In the genomic region with DNA sequence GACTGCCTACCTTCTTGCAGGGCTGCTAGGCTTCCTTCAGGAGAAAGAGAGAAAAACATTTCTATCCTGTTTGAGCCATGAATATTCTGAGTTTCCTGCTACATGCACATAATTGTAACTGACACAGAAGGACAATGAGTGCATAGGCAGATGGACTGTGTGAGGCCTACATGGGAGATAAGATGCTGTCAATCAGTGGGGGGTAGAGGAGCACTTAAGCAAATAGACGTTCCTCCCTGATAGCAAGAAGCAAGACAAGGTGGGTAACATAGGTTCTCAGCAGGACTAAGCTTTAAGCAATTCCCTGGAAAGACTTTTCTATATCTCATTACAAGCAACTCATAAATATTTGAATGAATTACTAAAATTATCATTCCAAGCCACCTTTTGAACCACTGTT, we compare ENCODE assay signal across 1 cellular context.
TF ChIP-seq lines count a peak whose summit lies in the region.

No MANE protein-coding gene starts in this region.

TF ChIP-seq in K562, 482 proteins besides CTCF, POLR2A, EP300 and RAD21 (continues in another document):
- TF ChIP-seq, protein P1, sequence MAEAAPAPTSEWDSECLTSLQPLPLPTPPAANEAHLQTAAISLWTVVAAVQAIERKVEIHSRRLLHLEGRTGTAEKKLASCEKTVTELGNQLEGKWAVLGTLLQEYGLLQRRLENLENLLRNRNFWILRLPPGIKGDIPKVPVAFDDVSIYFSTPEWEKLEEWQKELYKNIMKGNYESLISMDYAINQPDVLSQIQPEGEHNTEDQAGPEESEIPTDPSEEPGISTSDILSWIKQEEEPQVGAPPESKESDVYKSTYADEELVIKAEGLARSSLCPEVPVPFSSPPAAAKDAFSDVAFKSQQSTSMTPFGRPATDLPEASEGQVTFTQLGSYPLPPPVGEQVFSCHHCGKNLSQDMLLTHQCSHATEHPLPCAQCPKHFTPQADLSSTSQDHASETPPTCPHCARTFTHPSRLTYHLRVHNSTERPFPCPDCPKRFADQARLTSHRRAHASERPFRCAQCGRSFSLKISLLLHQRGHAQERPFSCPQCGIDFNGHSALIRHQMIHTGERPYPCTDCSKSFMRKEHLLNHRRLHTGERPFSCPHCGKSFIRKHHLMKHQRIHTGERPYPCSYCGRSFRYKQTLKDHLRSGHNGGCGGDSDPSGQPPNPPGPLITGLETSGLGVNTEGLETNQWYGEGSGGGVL (CRISPR knock-in tag; IDR thresholded peaks at IDR 0.05): no peak
- TF ChIP-seq ZZZ3 (IDR thresholded peaks at IDR 0.05) (no peak), TCFL5 (CRISPR knock-in tag; conservative IDR thresholded peaks at IDR 0.05) (no peak), SMAD3 (CRISPR knock-in tag; conservative IDR thresholded peaks at IDR 0.05) (no peak), TCF3 (CRISPR knock-in tag; IDR thresholded peaks at IDR 0.05) (peak; percentile 32; the same call in 1 of the 2 replicates), FOXJ3 (CRISPR knock-in tag; IDR thresholded peaks at IDR 0.05) (no peak), CBFA2T3 (IDR thresholded peaks at IDR 0.05) (peak; percentile 68), KLF10 (CRISPR knock-in tag; IDR thresholded peaks at IDR 0.05) (no peak), MEIS2 (IDR thresholded peaks at IDR 0.05; ENCODE audit: partially characterized antibody) (peak; percentile 78), ARID1B (IDR thresholded peaks at IDR 0.05) (peak; percentile 35; the same call in 1 of the 2 replicates), RBFOX2 (IDR thresholded peaks at IDR 0.05; ENCODE audit: low read depth, low read length) (no peak), CTBP1 (IDR thresholded peaks at IDR 0.05; ENCODE audit: borderline replicate concordance) (peak; percentile 78), ELF1 (tag; IDR thresholded peaks at IDR 0.05) (no peak), KDM1A (IDR thresholded peaks at IDR 0.05) (no peak), MCM3 (IDR thresholded peaks at IDR 0.05) (no peak), ATF7 (IDR thresholded peaks at IDR 0.05) (no peak), ZNF830 (CRISPR knock-in tag; IDR thresholded peaks at IDR 0.05) (no peak)
- TF ChIP-seq, protein P2, sequence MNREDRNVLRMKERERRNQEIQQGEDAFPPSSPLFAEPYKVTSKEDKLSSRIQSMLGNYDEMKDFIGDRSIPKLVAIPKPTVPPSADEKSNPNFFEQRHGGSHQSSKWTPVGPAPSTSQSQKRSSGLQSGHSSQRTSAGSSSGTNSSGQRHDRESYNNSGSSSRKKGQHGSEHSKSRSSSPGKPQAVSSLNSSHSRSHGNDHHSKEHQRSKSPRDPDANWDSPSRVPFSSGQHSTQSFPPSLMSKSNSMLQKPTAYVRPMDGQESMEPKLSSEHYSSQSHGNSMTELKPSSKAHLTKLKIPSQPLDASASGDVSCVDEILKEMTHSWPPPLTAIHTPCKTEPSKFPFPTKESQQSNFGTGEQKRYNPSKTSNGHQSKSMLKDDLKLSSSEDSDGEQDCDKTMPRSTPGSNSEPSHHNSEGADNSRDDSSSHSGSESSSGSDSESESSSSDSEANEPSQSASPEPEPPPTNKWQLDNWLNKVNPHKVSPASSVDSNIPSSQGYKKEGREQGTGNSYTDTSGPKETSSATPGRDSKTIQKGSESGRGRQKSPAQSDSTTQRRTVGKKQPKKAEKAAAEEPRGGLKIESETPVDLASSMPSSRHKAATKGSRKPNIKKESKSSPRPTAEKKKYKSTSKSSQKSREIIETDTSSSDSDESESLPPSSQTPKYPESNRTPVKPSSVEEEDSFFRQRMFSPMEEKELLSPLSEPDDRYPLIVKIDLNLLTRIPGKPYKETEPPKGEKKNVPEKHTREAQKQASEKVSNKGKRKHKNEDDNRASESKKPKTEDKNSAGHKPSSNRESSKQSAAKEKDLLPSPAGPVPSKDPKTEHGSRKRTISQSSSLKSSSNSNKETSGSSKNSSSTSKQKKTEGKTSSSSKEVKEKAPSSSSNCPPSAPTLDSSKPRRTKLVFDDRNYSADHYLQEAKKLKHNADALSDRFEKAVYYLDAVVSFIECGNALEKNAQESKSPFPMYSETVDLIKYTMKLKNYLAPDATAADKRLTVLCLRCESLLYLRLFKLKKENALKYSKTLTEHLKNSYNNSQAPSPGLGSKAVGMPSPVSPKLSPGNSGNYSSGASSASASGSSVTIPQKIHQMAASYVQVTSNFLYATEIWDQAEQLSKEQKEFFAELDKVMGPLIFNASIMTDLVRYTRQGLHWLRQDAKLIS (CRISPR knock-in tag; IDR thresholded peaks at IDR 0.05): no peak
- TF ChIP-seq, protein P3, sequence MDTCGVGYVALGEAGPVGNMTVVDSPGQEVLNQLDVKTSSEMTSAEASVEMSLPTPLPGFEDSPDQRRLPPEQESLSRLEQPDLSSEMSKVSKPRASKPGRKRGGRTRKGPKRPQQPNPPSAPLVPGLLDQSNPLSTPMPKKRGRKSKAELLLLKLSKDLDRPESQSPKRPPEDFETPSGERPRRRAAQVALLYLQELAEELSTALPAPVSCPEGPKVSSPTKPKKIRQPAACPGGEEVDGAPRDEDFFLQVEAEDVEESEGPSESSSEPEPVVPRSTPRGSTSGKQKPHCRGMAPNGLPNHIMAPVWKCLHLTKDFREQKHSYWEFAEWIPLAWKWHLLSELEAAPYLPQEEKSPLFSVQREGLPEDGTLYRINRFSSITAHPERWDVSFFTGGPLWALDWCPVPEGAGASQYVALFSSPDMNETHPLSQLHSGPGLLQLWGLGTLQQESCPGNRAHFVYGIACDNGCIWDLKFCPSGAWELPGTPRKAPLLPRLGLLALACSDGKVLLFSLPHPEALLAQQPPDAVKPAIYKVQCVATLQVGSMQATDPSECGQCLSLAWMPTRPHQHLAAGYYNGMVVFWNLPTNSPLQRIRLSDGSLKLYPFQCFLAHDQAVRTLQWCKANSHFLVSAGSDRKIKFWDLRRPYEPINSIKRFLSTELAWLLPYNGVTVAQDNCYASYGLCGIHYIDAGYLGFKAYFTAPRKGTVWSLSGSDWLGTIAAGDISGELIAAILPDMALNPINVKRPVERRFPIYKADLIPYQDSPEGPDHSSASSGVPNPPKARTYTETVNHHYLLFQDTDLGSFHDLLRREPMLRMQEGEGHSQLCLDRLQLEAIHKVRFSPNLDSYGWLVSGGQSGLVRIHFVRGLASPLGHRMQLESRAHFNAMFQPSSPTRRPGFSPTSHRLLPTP (IDR thresholded peaks at IDR 0.05; ENCODE audit: borderline replicate concordance, extremely low read depth, insufficient read length): no peak
- TF ChIP-seq, protein P4, sequence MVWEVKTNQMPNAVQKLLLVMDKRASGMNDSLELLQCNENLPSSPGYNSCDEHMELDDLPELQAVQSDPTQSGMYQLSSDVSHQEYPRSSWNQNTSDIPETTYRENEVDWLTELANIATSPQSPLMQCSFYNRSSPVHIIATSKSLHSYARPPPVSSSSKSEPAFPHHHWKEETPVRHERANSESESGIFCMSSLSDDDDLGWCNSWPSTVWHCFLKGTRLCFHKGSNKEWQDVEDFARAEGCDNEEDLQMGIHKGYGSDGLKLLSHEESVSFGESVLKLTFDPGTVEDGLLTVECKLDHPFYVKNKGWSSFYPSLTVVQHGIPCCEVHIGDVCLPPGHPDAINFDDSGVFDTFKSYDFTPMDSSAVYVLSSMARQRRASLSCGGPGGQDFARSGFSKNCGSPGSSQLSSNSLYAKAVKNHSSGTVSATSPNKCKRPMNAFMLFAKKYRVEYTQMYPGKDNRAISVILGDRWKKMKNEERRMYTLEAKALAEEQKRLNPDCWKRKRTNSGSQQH (CRISPR knock-in tag; IDR thresholded peaks at IDR 0.05): no peak
- TF ChIP-seq, protein P5, sequence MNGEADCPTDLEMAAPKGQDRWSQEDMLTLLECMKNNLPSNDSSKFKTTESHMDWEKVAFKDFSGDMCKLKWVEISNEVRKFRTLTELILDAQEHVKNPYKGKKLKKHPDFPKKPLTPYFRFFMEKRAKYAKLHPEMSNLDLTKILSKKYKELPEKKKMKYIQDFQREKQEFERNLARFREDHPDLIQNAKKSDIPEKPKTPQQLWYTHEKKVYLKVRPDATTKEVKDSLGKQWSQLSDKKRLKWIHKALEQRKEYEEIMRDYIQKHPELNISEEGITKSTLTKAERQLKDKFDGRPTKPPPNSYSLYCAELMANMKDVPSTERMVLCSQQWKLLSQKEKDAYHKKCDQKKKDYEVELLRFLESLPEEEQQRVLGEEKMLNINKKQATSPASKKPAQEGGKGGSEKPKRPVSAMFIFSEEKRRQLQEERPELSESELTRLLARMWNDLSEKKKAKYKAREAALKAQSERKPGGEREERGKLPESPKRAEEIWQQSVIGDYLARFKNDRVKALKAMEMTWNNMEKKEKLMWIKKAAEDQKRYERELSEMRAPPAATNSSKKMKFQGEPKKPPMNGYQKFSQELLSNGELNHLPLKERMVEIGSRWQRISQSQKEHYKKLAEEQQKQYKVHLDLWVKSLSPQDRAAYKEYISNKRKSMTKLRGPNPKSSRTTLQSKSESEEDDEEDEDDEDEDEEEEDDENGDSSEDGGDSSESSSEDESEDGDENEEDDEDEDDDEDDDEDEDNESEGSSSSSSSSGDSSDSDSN (IDR thresholded peaks at IDR 0.05; ENCODE audit: borderline replicate concordance in 1 of 2, low read depth in 2 of 2, low read length in 2 of 2): no peak
- TF ChIP-seq, protein P6, sequence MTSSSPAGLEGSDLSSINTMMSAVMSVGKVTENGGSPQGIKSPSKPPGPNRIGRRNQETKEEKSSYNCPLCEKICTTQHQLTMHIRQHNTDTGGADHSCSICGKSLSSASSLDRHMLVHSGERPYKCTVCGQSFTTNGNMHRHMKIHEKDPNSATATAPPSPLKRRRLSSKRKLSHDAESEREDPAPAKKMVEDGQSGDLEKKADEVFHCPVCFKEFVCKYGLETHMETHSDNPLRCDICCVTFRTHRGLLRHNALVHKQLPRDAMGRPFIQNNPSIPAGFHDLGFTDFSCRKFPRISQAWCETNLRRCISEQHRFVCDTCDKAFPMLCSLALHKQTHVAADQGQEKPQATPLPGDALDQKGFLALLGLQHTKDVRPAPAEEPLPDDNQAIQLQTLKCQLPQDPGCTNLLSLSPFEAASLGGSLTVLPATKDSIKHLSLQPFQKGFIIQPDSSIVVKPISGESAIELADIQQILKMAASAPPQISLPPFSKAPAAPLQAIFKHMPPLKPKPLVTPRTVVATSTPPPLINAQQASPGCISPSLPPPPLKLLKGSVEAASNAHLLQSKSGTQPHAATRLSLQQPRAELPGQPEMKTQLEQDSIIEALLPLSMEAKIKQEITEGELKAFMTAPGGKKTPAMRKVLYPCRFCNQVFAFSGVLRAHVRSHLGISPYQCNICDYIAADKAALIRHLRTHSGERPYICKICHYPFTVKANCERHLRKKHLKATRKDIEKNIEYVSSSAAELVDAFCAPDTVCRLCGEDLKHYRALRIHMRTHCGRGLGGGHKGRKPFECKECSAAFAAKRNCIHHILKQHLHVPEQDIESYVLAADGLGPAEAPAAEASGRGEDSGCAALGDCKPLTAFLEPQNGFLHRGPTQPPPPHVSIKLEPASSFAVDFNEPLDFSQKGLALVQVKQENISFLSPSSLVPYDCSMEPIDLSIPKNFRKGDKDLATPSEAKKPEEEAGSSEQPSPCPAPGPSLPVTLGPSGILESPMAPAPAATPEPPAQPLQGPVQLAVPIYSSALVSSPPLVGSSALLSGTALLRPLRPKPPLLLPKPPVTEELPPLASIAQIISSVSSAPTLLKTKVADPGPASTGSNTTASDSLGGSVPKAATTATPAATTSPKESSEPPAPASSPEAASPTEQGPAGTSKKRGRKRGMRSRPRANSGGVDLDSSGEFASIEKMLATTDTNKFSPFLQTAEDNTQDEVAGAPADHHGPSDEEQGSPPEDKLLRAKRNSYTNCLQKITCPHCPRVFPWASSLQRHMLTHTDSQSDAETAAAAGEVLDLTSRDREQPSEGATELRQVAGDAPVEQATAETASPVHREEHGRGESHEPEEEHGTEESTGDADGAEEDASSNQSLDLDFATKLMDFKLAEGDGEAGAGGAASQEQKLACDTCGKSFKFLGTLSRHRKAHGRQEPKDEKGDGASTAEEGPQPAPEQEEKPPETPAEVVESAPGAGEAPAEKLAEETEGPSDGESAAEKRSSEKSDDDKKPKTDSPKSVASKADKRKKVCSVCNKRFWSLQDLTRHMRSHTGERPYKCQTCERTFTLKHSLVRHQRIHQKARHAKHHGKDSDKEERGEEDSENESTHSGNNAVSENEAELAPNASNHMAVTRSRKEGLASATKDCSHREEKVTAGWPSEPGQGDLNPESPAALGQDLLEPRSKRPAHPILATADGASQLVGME (CRISPR knock-in tag; IDR thresholded peaks at IDR 0.05): no peak
- TF ChIP-seq, protein P7, sequence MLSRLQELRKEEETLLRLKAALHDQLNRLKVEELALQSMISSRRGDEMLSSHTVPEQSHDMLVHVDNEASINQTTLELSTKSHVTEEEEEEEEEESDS (CRISPR knock-in tag; IDR thresholded peaks at IDR 0.05): no peak
- TF ChIP-seq, protein P8, sequence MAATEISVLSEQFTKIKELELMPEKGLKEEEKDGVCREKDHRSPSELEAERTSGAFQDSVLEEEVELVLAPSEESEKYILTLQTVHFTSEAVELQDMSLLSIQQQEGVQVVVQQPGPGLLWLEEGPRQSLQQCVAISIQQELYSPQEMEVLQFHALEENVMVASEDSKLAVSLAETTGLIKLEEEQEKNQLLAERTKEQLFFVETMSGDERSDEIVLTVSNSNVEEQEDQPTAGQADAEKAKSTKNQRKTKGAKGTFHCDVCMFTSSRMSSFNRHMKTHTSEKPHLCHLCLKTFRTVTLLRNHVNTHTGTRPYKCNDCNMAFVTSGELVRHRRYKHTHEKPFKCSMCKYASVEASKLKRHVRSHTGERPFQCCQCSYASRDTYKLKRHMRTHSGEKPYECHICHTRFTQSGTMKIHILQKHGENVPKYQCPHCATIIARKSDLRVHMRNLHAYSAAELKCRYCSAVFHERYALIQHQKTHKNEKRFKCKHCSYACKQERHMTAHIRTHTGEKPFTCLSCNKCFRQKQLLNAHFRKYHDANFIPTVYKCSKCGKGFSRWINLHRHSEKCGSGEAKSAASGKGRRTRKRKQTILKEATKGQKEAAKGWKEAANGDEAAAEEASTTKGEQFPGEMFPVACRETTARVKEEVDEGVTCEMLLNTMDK (IDR thresholded peaks at IDR 0.05; ENCODE audit: borderline replicate concordance, insufficient read depth, low read depth, low read length, poor library complexity, severe bottlenecking): no peak
- TF ChIP-seq, protein P9, sequence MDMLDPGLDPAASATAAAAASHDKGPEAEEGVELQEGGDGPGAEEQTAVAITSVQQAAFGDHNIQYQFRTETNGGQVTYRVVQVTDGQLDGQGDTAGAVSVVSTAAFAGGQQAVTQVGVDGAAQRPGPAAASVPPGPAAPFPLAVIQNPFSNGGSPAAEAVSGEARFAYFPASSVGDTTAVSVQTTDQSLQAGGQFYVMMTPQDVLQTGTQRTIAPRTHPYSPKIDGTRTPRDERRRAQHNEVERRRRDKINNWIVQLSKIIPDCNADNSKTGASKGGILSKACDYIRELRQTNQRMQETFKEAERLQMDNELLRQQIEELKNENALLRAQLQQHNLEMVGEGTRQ (CRISPR knock-in tag; IDR thresholded peaks at IDR 0.05): no peak
- TF ChIP-seq, protein P10, sequence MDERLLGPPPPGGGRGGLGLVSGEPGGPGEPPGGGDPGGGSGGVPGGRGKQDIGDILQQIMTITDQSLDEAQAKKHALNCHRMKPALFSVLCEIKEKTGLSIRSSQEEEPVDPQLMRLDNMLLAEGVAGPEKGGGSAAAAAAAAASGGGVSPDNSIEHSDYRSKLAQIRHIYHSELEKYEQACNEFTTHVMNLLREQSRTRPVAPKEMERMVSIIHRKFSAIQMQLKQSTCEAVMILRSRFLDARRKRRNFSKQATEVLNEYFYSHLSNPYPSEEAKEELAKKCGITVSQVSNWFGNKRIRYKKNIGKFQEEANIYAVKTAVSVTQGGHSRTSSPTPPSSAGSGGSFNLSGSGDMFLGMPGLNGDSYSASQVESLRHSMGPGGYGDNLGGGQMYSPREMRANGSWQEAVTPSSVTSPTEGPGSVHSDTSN (CRISPR knock-in tag; IDR thresholded peaks at IDR 0.05; ENCODE audit: low read depth): peak; percentile 67
- TF ChIP-seq, protein P10 (tag; conservative IDR thresholded peaks at IDR 0.05; ENCODE audit: low read depth): peak; percentile 82
